ENCODE assay signal across 20 cellular contexts in the genomic region with DNA sequence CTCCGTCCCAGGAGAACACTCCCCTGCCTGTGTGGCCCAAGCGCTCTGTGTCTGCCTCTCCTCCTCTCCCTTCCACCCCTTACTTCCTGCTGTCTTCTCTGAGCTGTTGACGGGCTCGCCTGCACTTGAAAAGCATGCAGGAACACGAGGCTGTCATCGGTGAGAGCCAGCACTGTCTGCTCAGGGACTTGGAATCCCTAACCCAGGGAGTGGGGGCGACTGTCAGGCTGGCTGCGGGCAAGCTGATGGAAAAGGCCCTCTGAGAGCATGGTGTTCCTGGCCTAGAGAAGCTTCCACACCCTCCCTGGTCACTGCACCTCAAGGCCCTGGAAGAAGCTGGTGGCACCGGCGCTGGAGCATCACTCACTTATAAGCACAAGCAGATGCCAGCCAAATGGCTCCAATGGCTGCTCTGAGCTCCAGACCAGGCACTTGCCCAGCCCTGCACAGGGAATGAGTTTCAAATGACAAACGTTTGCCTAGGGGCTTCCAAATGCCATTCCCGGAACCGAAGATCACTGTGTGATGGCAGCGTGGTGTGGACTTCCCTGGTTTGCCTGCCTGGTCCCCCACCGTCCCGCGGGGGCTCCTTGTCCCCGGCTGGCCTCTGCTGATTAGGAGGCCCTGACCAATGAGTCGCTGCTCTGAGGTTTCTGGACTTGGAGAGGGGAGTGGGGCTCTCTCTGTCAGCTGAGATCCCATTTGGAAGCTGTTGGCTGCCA. TPM values are rescaled to one million over a fixed set of nuclear protein-coding genes. Genes with fewer than 3 reads are reported as not detected.
A peak's percentile ranks its signal among the peaks of the same experiment; 100 is the strongest.
DNase-seq lines count a peak whose midpoint lies in the region; ATAC-seq and TF ChIP-seq lines count a peak whose summit lies in the region.
"Had no signal": no experiment of that assay in that cellular context is flagged by ENCODE, and none has a peak within 500 bp of the region (broad histone marks: within the 10 kb centered on the region; RNA-seq: fewer than 3 reads in every experiment).

No MANE protein-coding gene starts in this region.

- no peak overlapping the region for H3K4me3 Mint-ChIP-seq in activated CD4-positive, alpha-beta T cell treated with anti-CD3 and anti-CD28 coated beads, Interleukin-2, amount 10 ng/mL, durations not matched to agents 7 days and 5 days
- H3K4me3 Mint-ChIP-seq: CD4-positive, alpha-beta T cell; T-helper 1 cell treated with Interleukin-12 subunit alpha and Interleukin-12 subunit beta and Interleukin-4 antibody, amounts not matched to agents 30 μg/mL and 1 μg/mL, for 36 hours had no signal

- no peak overlapping the region for H3K27ac ChIP-seq in spleen
- H3K27ac ChIP-seq: body of pancreas, esophagus muscularis mucosa, left lung had no signal

- POLR2A ChIA-PET in activated CD4-positive, alpha-beta T cell treated with anti-CD3 and anti-CD28 coated beads, Interleukin-2, amount 10 ng/mL, durations not matched to agents 7 days and 5 days (lab: Charles Lee): no interaction called here

- peaks cover 18% of the 10 kb centered on the region for H3K4me1 Mint-ChIP-seq in activated CD4-positive, alpha-beta T cell treated with anti-CD3 and anti-CD28 coated beads, Interleukin-2, amount 10 ng/mL, durations not matched to agents 7 days and 5 days

- peaks cover 0 to 8% (median 0%) of the 10 kb centered on the region in 7 donors for H3K27me3 ChIP-seq in spleen (replicated peaks in 1 of 7)
- H3K27me3 ChIP-seq: body of pancreas had no signal

- H3K4me1 ChIP-seq in spleen: no peaks in the 10 kb centered on the region
- H3K4me1 ChIP-seq: body of pancreas, esophagus muscularis mucosa, left lung had no signal

- no peaks in the 10 kb centered on the region for H3K9me3 ChIP-seq in spleen
- H3K9me3 ChIP-seq: body of pancreas, esophagus muscularis mucosa, left lung had no signal

- H3K27ac Mint-ChIP-seq in activated CD4-positive, alpha-beta T cell treated with anti-CD3 and anti-CD28 coated beads, Interleukin-2, amount 10 ng/mL, durations not matched to agents 7 days and 5 days: peak overlapping the region; percentile 33
- H3K27ac Mint-ChIP-seq: CD4-positive, alpha-beta T cell; T-helper 1 cell treated with Interleukin-12 subunit alpha and Interleukin-12 subunit beta and Interleukin-4 antibody, amounts not matched to agents 30 μg/mL and 1 μg/mL, for 36 hours had no signal

- DNase-seq in activated CD4-positive, alpha-beta T cell treated with anti-CD3 and anti-CD28 coated beads, Interleukin-2, amount 10 ng/mL, durations not matched to agents 7 days and 5 days: no peak
- DNase-seq in activated CD4-positive, alpha-beta T cell treated with anti-CD3 and anti-CD28 coated beads, Interleukin-2, amount 50 U/mL, for 48 hours: no peak
- peak; percentile 57 for DNase-seq in RPMI7951 (ENCODE audit: low read depth)
- DNase-seq in left cardiac atrium: no peak
- DNase-seq in spleen: peak; percentile 66
- no peak for DNase-seq in effector CD4-positive, alpha-beta T cell
- DNase-seq in RKO (ENCODE audit: low spot score): no peak
- DNase-seq in retina: no peak
- DNase-seq: activated CD4-positive, CD25-positive, alpha-beta regulatory T cell; activated naive CD4-positive, alpha-beta T cell; body of pancreas; CD4-positive, alpha-beta T cell; left lung; NCI-H1417; SHP77; stimulated activated naive CD8-positive, alpha-beta T cell treated with anti-CD3 and anti-CD28 coated beads, Interleukin-15, Interleukin-2, amounts not matched to agents 100 U/mL and 50 U/mL, for 24 hours had no signal

- TF ChIP-seq CTCF in spleen (IDR thresholded peaks at IDR 0.05 in 8 of 11, conservative IDR thresholded peaks at IDR 0.05 in 3 of 11): no peak

- intact Hi-C loops in left cardiac atrium (cut with DNase I): no loop called here
- intact Hi-C loops in spleen (cut with DNase I; ENCODE audit: low total_unique reads): no loop called here

- H3K36me3 ChIP-seq in spleen: no peaks in the 10 kb centered on the region
- H3K36me3 ChIP-seq: esophagus muscularis mucosa, left lung had no signal

- no peaks in the 10 kb centered on the region for H3K36me3 Mint-ChIP-seq in activated CD4-positive, alpha-beta T cell treated with anti-CD3 and anti-CD28 coated beads, Interleukin-2, amount 10 ng/mL, durations not matched to agents 7 days and 5 days (ENCODE audit: low read depth)

- no peak for TF ChIP-seq POLR2A in spleen (IDR thresholded peaks at IDR 0.05)

- CTCF ChIA-PET in activated CD4-positive, alpha-beta T cell treated with anti-CD3 and anti-CD28 coated beads, Interleukin-2, amount 10 ng/mL, durations not matched to agents 7 days and 5 days (lab: Charles Lee): interaction anchor here (1.3 kb wide), 1 partner anchor 89 kb away, joined by 5 read pairs; a partner anchor contains a TSS

- no peak overlapping the region for H3K4me3 ChIP-seq in spleen
- H3K4me3 ChIP-seq: body of pancreas, esophagus muscularis mucosa, K562, left lung had no signal

- no peaks in the 10 kb centered on the region for H3K9me3 Mint-ChIP-seq in activated CD4-positive, alpha-beta T cell treated with anti-CD3 and anti-CD28 coated beads, Interleukin-2, amount 10 ng/mL, durations not matched to agents 7 days and 5 days
- H3K9me3 Mint-ChIP-seq: CD4-positive, alpha-beta T cell; T-helper 1 cell treated with Interleukin-12 subunit alpha and Interleukin-12 subunit beta and Interleukin-4 antibody, amounts not matched to agents 30 μg/mL and 1 μg/mL, for 36 hours had no signal

- 55 to 75% (median 67%) methylated on average over 19 of the region's 19 CpGs for WGBS in spleen, 5 donors

- H3K27me3 Mint-ChIP-seq in activated CD4-positive, alpha-beta T cell treated with anti-CD3 and anti-CD28 coated beads, Interleukin-2, amount 10 ng/mL, durations not matched to agents 7 days and 5 days: peaks cover 3% of the 10 kb centered on the region
- H3K27me3 Mint-ChIP-seq: CD4-positive, alpha-beta T cell had no signal

- peak; percentile 24 to 31 for ATAC-seq in left cardiac atrium
- ATAC-seq: K562; stimulated activated naive CD8-positive, alpha-beta T cell treated with anti-CD3 and anti-CD28 coated beads, Interleukin-15, Interleukin-2, amounts not matched to agents 100 U/mL and 50 U/mL, for 24 hours had no signal

RNA-seq across cellular contexts. Expression of a gene that starts 56.7 kb away (rescaled TPM):
- not detected for total RNA-seq in activated CD4-positive, alpha-beta T cell treated with anti-CD3 and anti-CD28 coated beads, Interleukin-2, amount 10 ng/mL, durations not matched to agents 7 days and 5 days
- 2.5 and 3.0 TPM in 2 replicates for total RNA-seq in RPMI7951 (2014; rRNA removed; shearing (Covaris generic))
- total RNA-seq in left cardiac atrium (10 to 100 TPM in 1 of 2 donors, 1 to 10 TPM in 1; 6.0 to 10.1 TPM), spleen (under 1 TPM in 1 of 7 donors, not detected in 6; 0.20 TPM)
- polyA plus RNA-seq in spleen: under 1 TPM; 0.02 to 0.19 (median 0.08) TPM
- total RNA-seq: A172; CD4-positive, alpha-beta T cell; K562 had no signal
- polyA plus RNA-seq: K562 had no signal

Comparison
In these comparisons a context has a peak if more than half of its experiments do, and no peak if none do; other contexts are left out.
1. DNase-seq: peak in RPMI7951 (single experiment) and spleen (single experiment); none in activated CD4-positive, alpha-beta T cell treated with anti-CD3 and anti-CD28 coated beads, Interleukin-2, amount 10 ng/mL, durations not matched to agents 7 days and 5 days (single experiment), activated CD4-positive, alpha-beta T cell treated with anti-CD3 and anti-CD28 coated beads, Interleukin-2, amount 50 U/mL, for 48 hours (0 of 2), left cardiac atrium (single experiment), effector CD4-positive, alpha-beta T cell (single experiment), RKO (single experiment) and retina (single experiment).